1 cellular context compared by ENCODE assay signal in the genomic region with DNA sequence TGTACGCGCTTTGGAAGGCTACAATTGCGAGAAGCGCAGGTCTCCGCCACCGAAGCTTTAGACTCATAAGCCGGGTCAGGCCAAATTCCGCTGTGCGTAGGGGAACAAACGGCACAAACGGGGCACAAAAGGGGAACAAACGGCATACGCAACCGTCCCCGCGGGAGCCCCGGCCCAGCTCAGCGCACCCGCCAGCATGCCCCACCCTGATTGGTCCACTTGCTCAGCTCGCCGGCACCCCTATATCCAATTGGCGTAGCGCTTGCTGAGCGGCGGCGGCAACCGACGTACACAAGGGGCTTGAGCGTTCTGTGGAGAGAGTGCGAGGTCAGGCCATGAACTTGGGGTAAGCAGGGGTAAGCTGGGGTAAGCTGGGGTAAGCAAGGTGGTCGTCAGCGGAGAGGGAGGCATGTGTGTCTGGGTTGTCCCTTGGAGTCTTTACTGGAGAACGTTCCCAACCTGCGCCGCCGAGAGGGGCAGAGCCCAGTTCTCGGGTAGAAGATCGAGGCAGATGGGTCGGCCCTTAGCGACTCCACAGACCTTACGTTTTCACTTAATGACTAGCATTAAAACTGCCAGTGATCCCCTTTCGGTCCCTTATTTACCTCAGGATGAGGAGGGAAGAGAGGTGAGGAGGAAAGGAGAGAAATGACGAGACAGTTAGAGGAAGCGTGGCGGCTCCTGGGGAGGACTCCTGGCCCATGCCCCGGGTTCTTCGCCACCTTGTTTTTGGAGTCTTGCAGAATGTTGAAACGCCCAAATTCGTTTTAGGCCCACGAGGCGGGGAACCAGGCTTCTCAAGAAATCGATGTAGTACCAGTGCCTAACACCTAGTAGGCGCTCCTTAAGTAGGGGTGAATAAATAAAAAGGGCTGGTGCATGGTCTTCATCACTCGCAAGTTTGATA.
TF ChIP-seq lines count a peak whose summit lies in the region.

A gene (plus strand): TSS at position 268 of the 907 bp plus-strand sequence. CDS start 68 bp downstream, at position 336.

TF ChIP-seq in SK-N-SH, 30 proteins besides CTCF, POLR2A, EP300 and RAD21 (continued from another document):
- TF ChIP-seq, protein P1, sequence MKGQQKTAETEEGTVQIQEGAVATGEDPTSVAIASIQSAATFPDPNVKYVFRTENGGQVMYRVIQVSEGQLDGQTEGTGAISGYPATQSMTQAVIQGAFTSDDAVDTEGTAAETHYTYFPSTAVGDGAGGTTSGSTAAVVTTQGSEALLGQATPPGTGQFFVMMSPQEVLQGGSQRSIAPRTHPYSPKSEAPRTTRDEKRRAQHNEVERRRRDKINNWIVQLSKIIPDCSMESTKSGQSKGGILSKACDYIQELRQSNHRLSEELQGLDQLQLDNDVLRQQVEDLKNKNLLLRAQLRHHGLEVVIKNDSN (IDR thresholded peaks at IDR 0.05; ENCODE audit: borderline replicate concordance, low read depth), result no peak
- TF ChIP-seq EZH2phosphoT487 (IDR thresholded peaks at IDR 0.05; ENCODE audit: borderline replicate concordance, low read depth) (no peak), JUND (IDR thresholded peaks at IDR 0.05) (no peak), TAF1 (IDR thresholded peaks at IDR 0.05; ENCODE audit: borderline replicate concordance, low read depth, low read length) (peak; percentile 75), TEAD4 (IDR thresholded peaks at IDR 0.05; ENCODE audit: borderline replicate concordance, insufficient read depth) (no peak), RFX5 (IDR thresholded peaks at IDR 0.05; ENCODE audit: low read length) (no peak), FOXM1 (IDR thresholded peaks at IDR 0.05; ENCODE audit: low read depth) (no peak), NFIC (IDR thresholded peaks at IDR 0.05; ENCODE audit: borderline replicate concordance) (no peak), TCF12 (IDR thresholded peaks at IDR 0.05) (no peak), MEF2A (IDR thresholded peaks at IDR 0.05; ENCODE audit: borderline replicate concordance, low read depth) (no peak), SIN3A (IDR thresholded peaks at IDR 0.05; ENCODE audit: borderline replicate concordance, low read depth, low read length) (0 out of 2 replicates have a peak, but pooled peaks have one; percentile 20), FOXJ3 (CRISPR knock-in tag; IDR thresholded peaks at IDR 0.05) (peak; percentile 65; the same call in 1 of the 2 replicates), MXI1 (IDR thresholded peaks at IDR 0.05; ENCODE audit: low read depth, low read length) (peak; percentile 67), YY1 (IDR thresholded peaks at IDR 0.05; ENCODE audit: low read depth) (no peak), GABPA (IDR thresholded peaks at IDR 0.05; ENCODE audit: low read depth) (no peak), ELF1 (IDR thresholded peaks at IDR 0.05) (no peak), POLR2AphosphoS5 (IDR thresholded peaks at IDR 0.05; ENCODE audit: low read depth, low read length) (peak; percentile 97)
- TF ChIP-seq, protein P2, sequence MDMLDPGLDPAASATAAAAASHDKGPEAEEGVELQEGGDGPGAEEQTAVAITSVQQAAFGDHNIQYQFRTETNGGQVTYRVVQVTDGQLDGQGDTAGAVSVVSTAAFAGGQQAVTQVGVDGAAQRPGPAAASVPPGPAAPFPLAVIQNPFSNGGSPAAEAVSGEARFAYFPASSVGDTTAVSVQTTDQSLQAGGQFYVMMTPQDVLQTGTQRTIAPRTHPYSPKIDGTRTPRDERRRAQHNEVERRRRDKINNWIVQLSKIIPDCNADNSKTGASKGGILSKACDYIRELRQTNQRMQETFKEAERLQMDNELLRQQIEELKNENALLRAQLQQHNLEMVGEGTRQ (IDR thresholded peaks at IDR 0.05; ENCODE audit: borderline replicate concordance, low read depth, low read length), result no peak
- TF ChIP-seq, protein P3, sequence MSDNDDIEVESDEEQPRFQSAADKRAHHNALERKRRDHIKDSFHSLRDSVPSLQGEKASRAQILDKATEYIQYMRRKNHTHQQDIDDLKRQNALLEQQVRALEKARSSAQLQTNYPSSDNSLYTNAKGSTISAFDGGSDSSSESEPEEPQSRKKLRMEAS (IDR thresholded peaks at IDR 0.05; ENCODE audit: low read depth), result peak; percentile 94
- TF ChIP-seq, protein P4, sequence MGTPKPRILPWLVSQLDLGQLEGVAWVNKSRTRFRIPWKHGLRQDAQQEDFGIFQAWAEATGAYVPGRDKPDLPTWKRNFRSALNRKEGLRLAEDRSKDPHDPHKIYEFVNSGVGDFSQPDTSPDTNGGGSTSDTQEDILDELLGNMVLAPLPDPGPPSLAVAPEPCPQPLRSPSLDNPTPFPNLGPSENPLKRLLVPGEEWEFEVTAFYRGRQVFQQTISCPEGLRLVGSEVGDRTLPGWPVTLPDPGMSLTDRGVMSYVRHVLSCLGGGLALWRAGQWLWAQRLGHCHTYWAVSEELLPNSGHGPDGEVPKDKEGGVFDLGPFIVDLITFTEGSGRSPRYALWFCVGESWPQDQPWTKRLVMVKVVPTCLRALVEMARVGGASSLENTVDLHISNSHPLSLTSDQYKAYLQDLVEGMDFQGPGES (IDR thresholded peaks at IDR 0.05; ENCODE audit: low read depth, low read length), result peak; percentile 76
- TF ChIP-seq, protein P5, sequence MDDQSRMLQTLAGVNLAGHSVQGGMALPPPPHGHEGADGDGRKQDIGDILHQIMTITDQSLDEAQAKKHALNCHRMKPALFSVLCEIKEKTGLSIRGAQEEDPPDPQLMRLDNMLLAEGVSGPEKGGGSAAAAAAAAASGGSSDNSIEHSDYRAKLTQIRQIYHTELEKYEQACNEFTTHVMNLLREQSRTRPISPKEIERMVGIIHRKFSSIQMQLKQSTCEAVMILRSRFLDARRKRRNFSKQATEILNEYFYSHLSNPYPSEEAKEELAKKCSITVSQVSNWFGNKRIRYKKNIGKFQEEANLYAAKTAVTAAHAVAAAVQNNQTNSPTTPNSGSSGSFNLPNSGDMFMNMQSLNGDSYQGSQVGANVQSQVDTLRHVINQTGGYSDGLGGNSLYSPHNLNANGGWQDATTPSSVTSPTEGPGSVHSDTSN (IDR thresholded peaks at IDR 0.05), result no peak
